ENCODE assay signal across 8 cellular contexts in the genomic region with DNA sequence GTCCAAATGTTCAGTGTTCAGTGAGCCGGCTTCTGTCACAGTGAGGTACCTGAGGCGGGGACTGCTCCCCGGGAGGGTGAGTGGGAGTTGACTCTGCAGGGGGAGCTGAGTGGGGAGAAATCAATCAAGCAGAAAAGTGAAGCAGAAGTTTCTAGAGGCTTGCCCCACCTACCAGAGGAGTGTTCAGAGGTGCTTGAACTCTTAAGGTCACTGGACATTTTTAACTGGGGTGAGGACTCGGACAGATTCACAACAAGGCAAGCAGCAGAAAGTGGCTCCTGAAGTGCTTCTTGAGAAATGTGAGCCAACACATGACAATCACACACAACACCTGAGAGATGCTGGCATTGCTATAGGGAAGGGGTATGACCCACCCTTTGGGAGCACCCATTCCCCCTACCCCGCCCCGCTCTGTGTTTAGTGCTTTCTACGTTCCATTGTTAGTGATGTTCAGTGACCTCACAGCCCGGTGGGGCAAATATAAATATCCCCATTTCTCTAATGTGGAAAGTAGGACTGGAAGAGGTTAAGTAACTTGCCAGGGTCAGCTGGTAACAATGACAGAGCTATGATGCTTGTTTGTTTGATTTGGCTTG. TPM values are rescaled to one million over a fixed set of nuclear protein-coding genes. Genes with fewer than 3 reads are reported as not detected.
DNase-seq lines count a peak whose midpoint lies in the region; ATAC-seq and TF ChIP-seq lines count a peak whose summit lies in the region.

No MANE protein-coding gene starts in this region.

- no peaks in the 10 kb centered on the region for H3K36me3 ChIP-seq in CD4-positive, alpha-beta memory T cell (ENCODE audit: insufficient read depth, low read length)

- CTCF ChIA-PET in CD4-positive, alpha-beta memory T cell (lab: Charles Lee; ENCODE audit: partially characterized antibody): interaction anchor here (1.0 to 6.3 kb wide), 26 partner anchors 9 to 508 kb away, joined by 3 to 124 read pairs (median 5); a partner anchor contains a TSS

- H3K4me3 ChIP-seq in CD4-positive, alpha-beta memory T cell (ENCODE audit: low read length in 2 of 2): no peak overlapping the region

- intact Hi-C loops in CD4-positive, alpha-beta memory T cell (cut with micrococcal nuclease): loop anchor here (1.0 to 5.0 kb wide), 7 partner anchors 15 to 376 kb away; no protein-coding TSS in a partner anchor

- no peaks in the 10 kb centered on the region for H3K9me3 Mint-ChIP-seq in CD4-positive, alpha-beta memory T cell
- H3K9me3 Mint-ChIP-seq in central memory CD8-positive, alpha-beta T cell: no peaks in the 10 kb centered on the region
- no peaks in the 10 kb centered on the region for H3K9me3 Mint-ChIP-seq in nephron

- H3K27me3 ChIP-seq in CD4-positive, alpha-beta memory T cell (ENCODE audit: insufficient read depth, low read length): no peaks in the 10 kb centered on the region

- peak overlapping the region; percentile 62 for H3K27ac ChIP-seq in CD4-positive, alpha-beta memory T cell (ENCODE audit: low read depth, low read length)

- no peaks in the 10 kb centered on the region for H3K27me3 Mint-ChIP-seq in CD4-positive, alpha-beta memory T cell
- H3K27me3 Mint-ChIP-seq in central memory CD8-positive, alpha-beta T cell: no peaks in the 10 kb centered on the region
- H3K27me3 Mint-ChIP-seq in nephron (ENCODE audit: low read depth): no peaks in the 10 kb centered on the region

- H3K36me3 Mint-ChIP-seq in CD4-positive, alpha-beta memory T cell: no peaks in the 10 kb centered on the region
- peaks cover 5% of the 10 kb centered on the region for H3K36me3 Mint-ChIP-seq in central memory CD8-positive, alpha-beta T cell (ENCODE audit: insufficient read depth)
- H3K36me3 Mint-ChIP-seq in nephron (ENCODE audit: low read depth): no peaks in the 10 kb centered on the region

- H3K27ac Mint-ChIP-seq in CD4-positive, alpha-beta memory T cell: peak overlapping the region; percentile 78 to 96 (median 95)
- H3K27ac Mint-ChIP-seq in central memory CD8-positive, alpha-beta T cell (ENCODE audit: low read depth): peak overlapping the region; percentile 95
- H3K27ac Mint-ChIP-seq in nephron: peak overlapping the region; percentile 95 to 99 (median 95)

- POLR2A ChIA-PET in CD4-positive, alpha-beta memory T cell (lab: Charles Lee; ENCODE audit: partially characterized antibody): interaction anchor here (0.7 to 5.6 kb wide), 13 partner anchors 15 to 360 kb away, joined by 3 to 89 read pairs (median 4); a partner anchor contains a TSS

- TF ChIP-seq CTCF in nephron (IDR thresholded peaks at IDR 0.05; ENCODE audit: unreplicated experiment in 3 of 3): no peak

- H3K9me3 ChIP-seq in CD4-positive, alpha-beta memory T cell (ENCODE audit: control insufficient read depth in 1 of 2, low read length in 2 of 2): no peaks in the 10 kb centered on the region

- peaks cover 28% of the 10 kb centered on the region for H3K4me1 ChIP-seq in CD4-positive, alpha-beta memory T cell (ENCODE audit: insufficient read depth, low read length)

- ATAC-seq in HG02884 (IDR thresholded peaks at IDR 0.05; ENCODE audit: unreplicated experiment): peak; percentile 3
- ATAC-seq in central memory CD8-positive, alpha-beta T cell (replicated peaks; ENCODE audit: extremely low read depth, poor library complexity, severe bottlenecking): no peak
- no peak for ATAC-seq in GM19397 (IDR thresholded peaks at IDR 0.05; ENCODE audit: unreplicated experiment)
- no peak for ATAC-seq in GM21423 (IDR thresholded peaks at IDR 0.05; ENCODE audit: unreplicated experiment)
- ATAC-seq in GM18502 (IDR thresholded peaks at IDR 0.05; ENCODE audit: poor library complexity, unreplicated experiment): no peak

- peak overlapping the region in 6 of 8 donors; percentile 92 to 98 (median 95) for H3K4me3 Mint-ChIP-seq in CD4-positive, alpha-beta memory T cell
- H3K4me3 Mint-ChIP-seq in central memory CD8-positive, alpha-beta T cell: peak overlapping the region; percentile 84
- peak overlapping the region in 2 of 3 experiments; percentile 53 to 92 for H3K4me3 Mint-ChIP-seq in nephron

- no peak for DNase-seq in CD4-positive, alpha-beta memory T cell
- DNase-seq in central memory CD8-positive, alpha-beta T cell (ENCODE audit: low spot score in 2 of 2): no peak
- no peak for DNase-seq in pons (ENCODE audit: low spot score)

- H3K4me1 Mint-ChIP-seq in CD4-positive, alpha-beta memory T cell: peaks cover 33 to 52% (median 44%) of the 10 kb centered on the region in 4 donors
- peaks cover 38% of the 10 kb centered on the region for H3K4me1 Mint-ChIP-seq in central memory CD8-positive, alpha-beta T cell
- peaks cover 57% of the 10 kb centered on the region for H3K4me1 Mint-ChIP-seq in nephron

RNA-seq across cellular contexts. Expression of a gene that starts 48.6 kb away (rescaled TPM):
- total RNA-seq in CD4-positive, alpha-beta memory T cell: 100 to 1,000 TPM; 300 to 319 TPM
- polyA plus RNA-seq in CD4-positive, alpha-beta memory T cell: 100 to 1,000 TPM in 1 of 2 donors, 10 to 100 TPM in 1; 68.7 to 195 TPM
